ENCODE assay signal across 24 cellular contexts in genomic region chr11:32290783-32291182, GRCh38.
DNase-seq lines count a peak whose midpoint lies in the region; ATAC-seq, FAIRE-seq and TF ChIP-seq lines count a peak whose summit lies in the region.
"Had no signal": no experiment of that assay in that cellular context is flagged by ENCODE, and none has a peak within 500 bp of the region (broad histone marks: within the 10 kb centered on the region; RNA-seq: fewer than 3 reads in every experiment).

No MANE protein-coding gene starts in this region.

- dilution Hi-C loops in mammary epithelial cell (cut with HindIII; ENCODE audit: low sequenced_read_pairs), result no loop called here

- no peaks in the 10 kb centered on the region for H4K20me1 ChIP-seq in mammary epithelial cell (ENCODE audit: insufficient read depth, low read length)

- no peaks in the 10 kb centered on the region for H3K79me2 ChIP-seq in mammary epithelial cell (ENCODE audit: insufficient read depth, low read length)

- peak overlapping the region; percentile 8 for H2AFZ ChIP-seq in mammary epithelial cell (ENCODE audit: low read depth, low read length)

- WGBS in mammary epithelial cell (ENCODE audit: low coverage, missing lambda C conversion rate), result 22% methylated on average over 3 of the region's 3 CpGs

- BruUV-seq in mammary epithelial cell (replicated peaks; lab: Mats Ljungman, UMichigan), result no TSS peak

- intact Hi-C loops in mammary epithelial cell (cut with micrococcal nuclease), result no loop called here

- H3K36me3 ChIP-seq in mammary epithelial cell (ENCODE audit: insufficient read depth, low read length), result no peaks in the 10 kb centered on the region
- H3K36me3 ChIP-seq: brain microvascular endothelial cell, colonic mucosa, stomach, uterus had no signal

- no peaks in the 10 kb centered on the region for H3K27me3 ChIP-seq in mammary epithelial cell (ENCODE audit: insufficient read depth, low read length)
- H3K27me3 ChIP-seq: brain microvascular endothelial cell, colonic mucosa, uterus had no signal

- in situ Hi-C loops in mammary epithelial cell (cut with MboI; ENCODE audit: low sequenced_read_pairs in 2 of 2), result no loop called here

- no peaks in the 10 kb centered on the region for H3K9me3 ChIP-seq in mammary epithelial cell (replicated peaks; ENCODE audit: insufficient read depth, low read length)
- H3K9me3 ChIP-seq: colonic mucosa, uterus had no signal

- no peaks in the 10 kb centered on the region for H3K4me1 ChIP-seq in mammary epithelial cell (ENCODE audit: insufficient read depth, low read length)
- H3K4me1 ChIP-seq: colonic mucosa, stomach, uterus had no signal

- no peak for DNase-seq in HTR-8/SVneo (ENCODE audit: insufficient read length, low spot score)
- peak; percentile 33 for DNase-seq in mammary epithelial cell
- DNase-seq in islet precursor cell, result peak; percentile 64
- DNase-seq in putamen (ENCODE audit: low spot score), result peak; percentile 65
- DNase-seq in GM10266 (ENCODE audit: extremely low spot score), result no peak
- no peak for DNase-seq in NOMO-1 treated with DMSO at 0.1 percent for 48 hours (lab: John Stamatoyannopoulos, UW; ENCODE audit: unreplicated experiment)
- DNase-seq: ACHN; activated CD4-positive, alpha-beta T cell treated with anti-CD3 and anti-CD28 coated beads, Interleukin-2, amount 10 ng/mL, durations not matched to agents 7 days and 5 days; activated naive CD8-positive, alpha-beta T cell treated with anti-CD3 and anti-CD28 coated beads, Interleukin-2, amount 10 ng/mL, durations not matched to agents 7 days and 5 days; brain microvascular endothelial cell; colonic mucosa; NCI-H1105 treated with DMSO at 0.1 percent for 48 hours; NK-92 treated with Interleukin-12 subunit alpha and Interleukin-12 subunit beta, amount 100 ng/mL, for 24 hours; right cardiac atrium; stomach; T-helper 2 cell; uterus had no signal

- no peak for TF ChIP-seq CTCF in mammary epithelial cell (conservative IDR thresholded peaks at IDR 0.05 in 1 of 2, IDR thresholded peaks at IDR 0.05 in 1 of 2; ENCODE audit: extremely low read depth in 1 of 2, insufficient read depth in 1 of 2, low read depth in 1 of 2, low read length in 2 of 2)
- TF ChIP-seq CTCF in GM10266 (IDR thresholded peaks at IDR 0.05; ENCODE audit: control insufficient read depth, insufficient read depth, low read depth, missing control alignments), result no peak

- H3K4me3 ChIP-seq in mammary epithelial cell (replicated peaks in 1 of 3; ENCODE audit: insufficient read depth in 1 of 3, low read depth in 2 of 3, low read length in 3 of 3), result no peak overlapping the region
- H3K4me3 ChIP-seq: colonic mucosa, SK-N-MC, stomach, uterus had no signal

- CTCF ChIA-PET in mammary epithelial cell (lab: Charles Lee; ENCODE audit: low non-redundant PET), result interaction anchor here (0.6 kb wide), 1 partner anchor 138 kb away, joined by 7 read pairs; no protein-coding TSS in a partner anchor

- H3K4me2 ChIP-seq in mammary epithelial cell (ENCODE audit: insufficient read depth, low read depth, low read length), result no peak overlapping the region

- FAIRE-seq in HTR-8/SVneo (lab: Jason Lieb, UNC), result peak; percentile 23
- FAIRE-seq: endometrium had no signal

- H3K9ac ChIP-seq in mammary epithelial cell (ENCODE audit: insufficient read depth, low read length), result no peak overlapping the region

- no peak for ATAC-seq in GM19397 (IDR thresholded peaks at IDR 0.05; ENCODE audit: unreplicated experiment)
- no peak for ATAC-seq in GM18907 (IDR thresholded peaks at IDR 0.05; ENCODE audit: unreplicated experiment)
- ATAC-seq: Panc1 had no signal

- no peak overlapping the region for H3K27ac ChIP-seq in mammary epithelial cell (ENCODE audit: insufficient read depth, low read depth, low read length)
- H3K27ac ChIP-seq: brain microvascular endothelial cell, C4-2B, colonic mucosa, SK-N-MC, stomach, uterus, VCaP had no signal

Comparison
In these comparisons a context has a peak if more than half of its experiments do, and no peak if none do; other contexts are left out.
1. DNase-seq: peak in mammary epithelial cell (single experiment), islet precursor cell (single experiment) and putamen (single experiment); none in HTR-8/SVneo (single experiment), GM10266 (single experiment) and NOMO-1 treated with DMSO at 0.1 percent for 48 hours (single experiment).